ENCODE assay signal across 23 cellular contexts in genomic region chr5:112614986-112615385, GRCh38.
"Had no signal": no experiment of that assay in that cellular context is flagged by ENCODE, and none has a peak within 500 bp of the region (broad histone marks: within the 10 kb centered on the region; RNA-seq: fewer than 3 reads in every experiment).

No MANE protein-coding gene starts in this region.

- DNase-seq: activated CD4-positive, alpha-beta memory T cell treated with anti-CD3 and anti-CD28 coated beads, Interleukin-2, amount 10 ng/mL, durations not matched to agents 7 days and 5 days; activated CD4-positive, alpha-beta T cell treated with anti-CD3 and anti-CD28 coated beads, Interleukin-2, amount 10 ng/mL, durations not matched to agents 24 days and 14 days; activated effector memory CD4-positive, alpha-beta T cell treated with anti-CD3 and anti-CD28 coated beads, Interleukin-2, amount 50 U/mL, for 16 hours; activated naive CD4-positive, alpha-beta T cell treated with anti-CD3 and anti-CD28 coated beads, Interleukin-2, amount 10 ng/mL, durations not matched to agents 7 days and 5 days; amygdala; cortex of kidney; endodermal cell; erythroblast; head of caudate nucleus; naive thymus-derived CD8-positive, alpha-beta T cell; posterior cingulate gyrus; stimulated activated CD4-positive, alpha-beta T cell treated with anti-CD3 and anti-CD28 coated beads, Interleukin-2, amount 100 ng/mL, for 48 hours; stimulated activated CD8-positive, alpha-beta memory T cell treated with anti-CD3 and anti-CD28 coated beads, Interleukin-4, amount 100 ng/mL, for 48 hours; stimulated activated naive B cell treated with anti-CD40 and anti-IgM and Interleukin-4, amounts not matched to agents 10 μg/mL and 1 μg/mL and 100 μg/mL, for 72 hours; T-helper 17 cell had no signal

- ATAC-seq: activated CD4-positive, CD25-positive, alpha-beta regulatory T cell treated with anti-CD3 and anti-CD28 coated beads, Interleukin-2, amount 50 U/mL, for 24 hours; gastroesophageal sphincter; left lobe of liver; naive thymus-derived CD8-positive, alpha-beta T cell; sciatic nerve; stimulated activated naive B cell treated with anti-CD40 and anti-IgM and Interleukin-4, amounts not matched to agents 10 μg/mL and 1 μg/mL and 100 μg/mL, for 72 hours; T-helper 17 cell had no signal

- H3K4me3 ChIP-seq: gastroesophageal sphincter, neural progenitor cell, smooth muscle cell, thoracic aorta, vagina had no signal
